Comparison of ENCODE assay signal across 1 cellular context in the genomic region with DNA sequence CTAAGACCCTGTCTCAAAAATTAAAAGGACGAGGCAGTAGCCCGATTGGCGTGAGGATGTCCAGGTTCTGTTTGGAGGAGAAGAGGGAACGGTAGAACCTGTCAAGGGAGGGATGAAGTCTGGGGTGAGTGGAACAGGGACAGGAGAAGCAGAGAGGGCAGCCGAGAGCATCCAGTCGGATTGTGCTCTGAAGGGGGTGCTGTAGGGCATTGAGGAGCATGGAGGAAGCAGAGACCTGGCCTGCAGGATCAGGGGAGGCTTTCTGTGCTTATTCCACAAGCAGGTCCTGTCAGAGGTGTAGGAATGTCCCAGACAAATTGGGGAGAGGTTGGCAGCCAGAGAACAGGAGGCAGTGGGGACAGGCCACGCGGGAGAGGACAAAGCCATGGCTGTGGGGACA.
TF ChIP-seq lines count a peak whose summit lies in the region.

No MANE protein-coding gene starts in this region.

TF ChIP-seq in H1, 55 proteins besides CTCF, POLR2A, EP300 and RAD21:
- no peak for TF ChIP-seq HDAC6 (IDR thresholded peaks at IDR 0.05; ENCODE audit: low read depth, low read length)
- no peak for TF ChIP-seq GABPA (IDR thresholded peaks at IDR 0.05; ENCODE audit: borderline replicate concordance, insufficient read depth, low read length)
- no peak for TF ChIP-seq EGR1 (IDR thresholded peaks at IDR 0.05; ENCODE audit: borderline replicate concordance, low read depth, low read length)
- no peak for TF ChIP-seq SIRT6 (IDR thresholded peaks at IDR 0.05; ENCODE audit: low read length)
- TF ChIP-seq TEAD4 (IDR thresholded peaks at IDR 0.05; ENCODE audit: low read depth, low read length): no peak
- TF ChIP-seq FOSL1 (IDR thresholded peaks at IDR 0.05; ENCODE audit: insufficient read depth, low read depth, low read length): no peak
- no peak for TF ChIP-seq NRF1 (IDR thresholded peaks at IDR 0.05; ENCODE audit: low read depth, low read length)
- no peak for TF ChIP-seq TAF7 (optimal IDR thresholded peaks at IDR 0.05; ENCODE audit: borderline replicate concordance, low read depth, low read length)
- no peak for TF ChIP-seq TCF12 (IDR thresholded peaks at IDR 0.05; ENCODE audit: low read depth, low read length)
- TF ChIP-seq SP2 (IDR thresholded peaks at IDR 0.05; ENCODE audit: low read length): no peak
TF ChIP-seq in H1: peak in this region for 0.
